ENCODE assay signal across 1 cellular context in the genomic region with DNA sequence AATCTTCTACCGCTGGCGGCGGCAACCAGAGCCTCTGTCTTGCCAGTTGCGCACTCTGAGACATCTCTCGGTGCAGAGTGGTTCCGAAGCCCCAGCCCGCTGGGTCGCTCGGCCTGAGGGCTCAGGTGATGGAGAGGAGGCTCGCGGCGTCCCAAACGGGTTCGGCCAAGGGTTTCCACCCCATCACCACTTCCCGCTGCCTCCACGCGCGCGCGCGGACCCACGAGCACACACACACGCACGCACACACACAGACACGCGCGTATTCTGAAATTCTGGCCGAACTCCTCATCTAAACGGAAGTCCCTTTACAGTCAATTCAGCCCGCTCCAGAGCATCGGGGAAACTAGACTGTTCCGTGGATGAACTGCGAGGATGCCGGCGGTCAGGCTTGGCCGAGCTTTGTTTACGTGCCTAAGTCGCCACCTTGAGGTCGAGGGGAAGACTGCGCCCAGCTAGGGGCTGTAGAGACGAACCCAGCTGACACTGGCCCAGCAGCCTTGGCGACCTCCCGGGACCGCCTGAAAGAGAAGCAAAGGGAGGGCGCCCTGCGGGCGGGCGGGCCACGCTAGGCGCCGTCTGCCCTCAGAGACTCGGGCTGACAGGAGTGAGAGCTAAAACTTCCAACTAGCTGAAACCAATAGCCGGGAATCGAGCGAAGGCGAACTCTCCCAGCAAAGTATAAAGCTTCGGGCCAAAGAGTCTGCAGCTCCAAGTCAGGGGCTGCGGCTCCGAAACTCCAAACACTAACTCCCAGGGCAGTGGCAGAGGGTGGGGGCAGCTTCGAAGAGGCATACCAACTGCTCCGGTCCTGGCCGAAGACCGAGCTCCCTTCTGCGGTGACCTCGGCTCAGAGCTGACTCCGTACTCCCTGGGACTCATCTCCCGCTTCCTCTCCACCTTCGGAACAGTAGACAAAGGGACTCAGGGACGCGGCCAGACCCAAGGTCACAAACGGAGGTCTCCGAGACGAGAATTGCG.
A peak's percentile ranks its signal among the peaks of the same experiment; 100 is the strongest.
TF ChIP-seq lines count a peak whose summit lies in the region.

No MANE protein-coding gene starts in this region.

TF ChIP-seq in HepG2, 621 proteins besides CTCF, POLR2A, EP300 and RAD21 (continued from another document and continues in another):
- TF ChIP-seq, protein P1, sequence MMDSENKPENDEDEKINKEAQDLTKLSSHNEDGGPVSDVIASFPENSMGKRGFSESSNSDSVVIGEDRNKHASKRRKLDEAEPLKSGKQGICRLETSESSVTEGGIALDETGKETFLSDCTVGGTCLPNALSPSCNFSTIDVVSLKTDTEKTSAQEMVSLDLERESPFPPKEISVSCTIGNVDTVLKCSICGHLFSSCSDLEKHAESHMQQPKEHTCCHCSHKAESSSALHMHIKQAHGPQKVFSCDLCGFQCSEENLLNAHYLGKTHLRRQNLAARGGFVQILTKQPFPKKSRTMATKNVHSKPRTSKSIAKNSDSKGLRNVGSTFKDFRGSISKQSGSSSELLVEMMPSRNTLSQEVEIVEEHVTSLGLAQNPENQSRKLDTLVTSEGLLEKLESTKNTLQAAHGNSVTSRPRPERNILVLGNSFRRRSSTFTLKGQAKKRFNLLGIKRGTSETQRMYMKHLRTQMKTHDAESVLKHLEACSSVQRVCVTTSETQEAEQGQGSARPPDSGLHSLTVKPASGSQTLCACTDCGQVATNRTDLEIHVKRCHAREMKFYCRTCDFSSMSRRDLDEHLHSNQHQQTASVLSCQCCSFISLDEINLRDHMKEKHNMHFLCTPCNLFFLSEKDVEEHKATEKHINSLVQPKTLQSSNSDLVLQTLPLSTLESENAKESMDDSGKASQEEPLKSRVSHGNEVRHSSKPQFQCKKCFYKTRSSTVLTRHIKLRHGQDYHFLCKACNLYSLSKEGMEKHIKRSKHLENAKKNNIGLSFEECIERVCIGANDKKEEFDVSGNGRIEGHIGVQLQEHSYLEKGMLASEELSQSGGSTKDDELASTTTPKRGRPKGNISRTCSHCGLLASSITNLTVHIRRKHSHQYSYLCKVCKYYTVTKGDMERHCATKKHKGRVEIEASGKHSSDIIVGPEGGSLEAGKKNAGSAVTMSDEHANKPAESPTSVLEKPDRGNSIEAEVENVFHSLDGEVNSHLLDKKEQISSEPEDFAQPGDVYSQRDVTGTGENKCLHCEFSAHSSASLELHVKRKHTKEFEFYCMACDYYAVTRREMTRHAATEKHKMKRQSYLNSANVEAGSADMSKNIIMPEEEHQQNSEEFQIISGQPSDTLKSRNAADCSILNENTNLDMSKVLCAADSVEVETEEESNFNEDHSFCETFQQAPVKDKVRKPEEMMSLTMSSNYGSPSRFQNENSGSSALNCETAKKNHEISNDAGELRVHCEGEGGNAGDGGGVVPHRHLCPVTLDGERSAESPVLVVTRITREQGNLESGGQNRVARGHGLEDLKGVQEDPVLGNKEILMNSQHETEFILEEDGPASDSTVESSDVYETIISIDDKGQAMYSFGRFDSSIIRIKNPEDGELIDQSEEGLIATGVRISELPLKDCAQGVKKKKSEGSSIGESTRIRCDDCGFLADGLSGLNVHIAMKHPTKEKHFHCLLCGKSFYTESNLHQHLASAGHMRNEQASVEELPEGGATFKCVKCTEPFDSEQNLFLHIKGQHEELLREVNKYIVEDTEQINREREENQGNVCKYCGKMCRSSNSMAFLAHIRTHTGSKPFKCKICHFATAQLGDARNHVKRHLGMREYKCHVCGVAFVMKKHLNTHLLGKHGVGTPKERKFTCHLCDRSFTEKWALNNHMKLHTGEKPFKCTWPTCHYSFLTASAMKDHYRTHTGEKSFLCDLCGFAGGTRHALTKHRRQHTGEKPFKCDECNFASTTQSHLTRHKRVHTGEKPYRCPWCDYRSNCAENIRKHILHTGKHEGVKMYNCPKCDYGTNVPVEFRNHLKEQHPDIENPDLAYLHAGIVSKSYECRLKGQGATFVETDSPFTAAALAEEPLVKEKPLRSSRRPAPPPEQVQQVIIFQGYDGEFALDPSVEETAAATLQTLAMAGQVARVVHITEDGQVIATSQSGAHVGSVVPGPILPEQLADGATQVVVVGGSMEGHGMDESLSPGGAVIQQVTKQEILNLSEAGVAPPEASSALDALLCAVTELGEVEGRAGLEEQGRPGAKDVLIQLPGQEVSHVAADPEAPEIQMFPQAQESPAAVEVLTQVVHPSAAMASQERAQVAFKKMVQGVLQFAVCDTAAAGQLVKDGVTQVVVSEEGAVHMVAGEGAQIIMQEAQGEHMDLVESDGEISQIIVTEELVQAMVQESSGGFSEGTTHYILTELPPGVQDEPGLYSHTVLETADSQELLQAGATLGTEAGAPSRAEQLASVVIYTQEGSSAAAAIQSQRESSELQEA (CRISPR knock-in tag; IDR thresholded peaks at IDR 0.05; ENCODE audit: not compliant biosample characterization): peak; percentile 28
- no peak for TF ChIP-seq REL (CRISPR knock-in tag; conservative IDR thresholded peaks at IDR 0.05)
- TF ChIP-seq ZNF841 (CRISPR knock-in tag; IDR thresholded peaks at IDR 0.05; ENCODE audit: borderline replicate concordance): no peak
- peak; percentile 48; the same call in 1 of the 2 replicates for TF ChIP-seq FOXJ3 (CRISPR knock-in tag; IDR thresholded peaks at IDR 0.05; ENCODE audit: borderline replicate concordance)
- TF ChIP-seq HOXA5 (CRISPR knock-in tag; IDR thresholded peaks at IDR 0.05): no peak
- no peak for TF ChIP-seq PCBP1 (IDR thresholded peaks at IDR 0.05; ENCODE audit: borderline replicate concordance, low read depth, low read length)
- TF ChIP-seq ARNT (IDR thresholded peaks at IDR 0.05): no peak
- no peak for TF ChIP-seq ZNF468 (CRISPR knock-in tag; IDR thresholded peaks at IDR 0.05)
- TF ChIP-seq ZNF556 (CRISPR knock-in tag; IDR thresholded peaks at IDR 0.05; ENCODE audit: borderline replicate concordance): peak; percentile 66; the same call in 1 of the 2 replicates
- TF ChIP-seq, protein P2, sequence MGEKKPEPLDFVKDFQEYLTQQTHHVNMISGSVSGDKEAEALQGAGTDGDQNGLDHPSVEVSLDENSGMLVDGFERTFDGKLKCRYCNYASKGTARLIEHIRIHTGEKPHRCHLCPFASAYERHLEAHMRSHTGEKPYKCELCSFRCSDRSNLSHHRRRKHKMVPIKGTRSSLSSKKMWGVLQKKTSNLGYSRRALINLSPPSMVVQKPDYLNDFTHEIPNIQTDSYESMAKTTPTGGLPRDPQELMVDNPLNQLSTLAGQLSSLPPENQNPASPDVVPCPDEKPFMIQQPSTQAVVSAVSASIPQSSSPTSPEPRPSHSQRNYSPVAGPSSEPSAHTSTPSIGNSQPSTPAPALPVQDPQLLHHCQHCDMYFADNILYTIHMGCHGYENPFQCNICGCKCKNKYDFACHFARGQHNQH (CRISPR knock-in tag; IDR thresholded peaks at IDR 0.05): peak; percentile 35; the same call in 1 of the 2 replicates
- no peak for TF ChIP-seq ZMYM2 (CRISPR knock-in tag; IDR thresholded peaks at IDR 0.05)
- no peak for TF ChIP-seq YEATS2 (CRISPR knock-in tag; IDR thresholded peaks at IDR 0.05; ENCODE audit: borderline replicate concordance)
- TF ChIP-seq RBM39 (IDR thresholded peaks at IDR 0.05; ENCODE audit: low read depth, low read length, poor library complexity, severe bottlenecking): peak; percentile 58
- TF ChIP-seq, protein P3, sequence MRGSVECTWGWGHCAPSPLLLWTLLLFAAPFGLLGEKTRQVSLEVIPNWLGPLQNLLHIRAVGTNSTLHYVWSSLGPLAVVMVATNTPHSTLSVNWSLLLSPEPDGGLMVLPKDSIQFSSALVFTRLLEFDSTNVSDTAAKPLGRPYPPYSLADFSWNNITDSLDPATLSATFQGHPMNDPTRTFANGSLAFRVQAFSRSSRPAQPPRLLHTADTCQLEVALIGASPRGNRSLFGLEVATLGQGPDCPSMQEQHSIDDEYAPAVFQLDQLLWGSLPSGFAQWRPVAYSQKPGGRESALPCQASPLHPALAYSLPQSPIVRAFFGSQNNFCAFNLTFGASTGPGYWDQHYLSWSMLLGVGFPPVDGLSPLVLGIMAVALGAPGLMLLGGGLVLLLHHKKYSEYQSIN (CRISPR knock-in tag; IDR thresholded peaks at IDR 0.05; ENCODE audit: borderline replicate concordance): no peak
- TF ChIP-seq HNRNPLL (IDR thresholded peaks at IDR 0.05; ENCODE audit: low read depth, low read length, poor library complexity, severe bottlenecking): peak; percentile 5
- no peak for TF ChIP-seq JUNB (CRISPR knock-in tag; IDR thresholded peaks at IDR 0.05; ENCODE audit: borderline replicate concordance)
- TF ChIP-seq GTF2F1 (IDR thresholded peaks at IDR 0.05; ENCODE audit: low read length): no peak
- 0 out of 2 replicates have a peak, but pooled peaks have one; percentile 22 for TF ChIP-seq ZNF136 (CRISPR knock-in tag; IDR thresholded peaks at IDR 0.05; ENCODE audit: low read depth)
- no peak for TF ChIP-seq ONECUT2 (CRISPR knock-in tag; IDR thresholded peaks at IDR 0.05)
- TF ChIP-seq MIER3 (CRISPR knock-in tag; IDR thresholded peaks at IDR 0.05; ENCODE audit: borderline replicate concordance): no peak
- TF ChIP-seq ZNF672 (CRISPR knock-in tag; IDR thresholded peaks at IDR 0.05): no peak
- no peak for TF ChIP-seq ZBTB42 (CRISPR knock-in tag; IDR thresholded peaks at IDR 0.05)
- TF ChIP-seq, protein P4, sequence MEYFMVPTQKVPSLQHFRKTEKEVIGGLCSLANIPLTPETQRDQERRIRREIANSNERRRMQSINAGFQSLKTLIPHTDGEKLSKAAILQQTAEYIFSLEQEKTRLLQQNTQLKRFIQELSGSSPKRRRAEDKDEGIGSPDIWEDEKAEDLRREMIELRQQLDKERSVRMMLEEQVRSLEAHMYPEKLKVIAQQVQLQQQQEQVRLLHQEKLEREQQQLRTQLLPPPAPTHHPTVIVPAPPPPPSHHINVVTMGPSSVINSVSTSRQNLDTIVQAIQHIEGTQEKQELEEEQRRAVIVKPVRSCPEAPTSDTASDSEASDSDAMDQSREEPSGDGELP (IDR thresholded peaks at IDR 0.05; ENCODE audit: borderline replicate concordance, low read depth): peak; percentile 75; the same call in 1 of the 2 replicates
- TF ChIP-seq DNMT1 (CRISPR knock-in tag; IDR thresholded peaks at IDR 0.05): no peak
- no peak for TF ChIP-seq TCF7L2 (IDR thresholded peaks at IDR 0.05; ENCODE audit: low read depth, low read length)
- TF ChIP-seq GABPB1 (CRISPR knock-in tag; IDR thresholded peaks at IDR 0.05): peak; percentile 31; the same call in 1 of the 2 replicates
- no peak for TF ChIP-seq NFE2L1 (CRISPR knock-in tag; IDR thresholded peaks at IDR 0.05; ENCODE audit: borderline replicate concordance)
- TF ChIP-seq ZNF782 (CRISPR knock-in tag; IDR thresholded peaks at IDR 0.05; ENCODE audit: borderline replicate concordance): no peak
- TF ChIP-seq ZSCAN31 (CRISPR knock-in tag; IDR thresholded peaks at IDR 0.05; ENCODE audit: low read depth): no peak
- TF ChIP-seq, protein P5, sequence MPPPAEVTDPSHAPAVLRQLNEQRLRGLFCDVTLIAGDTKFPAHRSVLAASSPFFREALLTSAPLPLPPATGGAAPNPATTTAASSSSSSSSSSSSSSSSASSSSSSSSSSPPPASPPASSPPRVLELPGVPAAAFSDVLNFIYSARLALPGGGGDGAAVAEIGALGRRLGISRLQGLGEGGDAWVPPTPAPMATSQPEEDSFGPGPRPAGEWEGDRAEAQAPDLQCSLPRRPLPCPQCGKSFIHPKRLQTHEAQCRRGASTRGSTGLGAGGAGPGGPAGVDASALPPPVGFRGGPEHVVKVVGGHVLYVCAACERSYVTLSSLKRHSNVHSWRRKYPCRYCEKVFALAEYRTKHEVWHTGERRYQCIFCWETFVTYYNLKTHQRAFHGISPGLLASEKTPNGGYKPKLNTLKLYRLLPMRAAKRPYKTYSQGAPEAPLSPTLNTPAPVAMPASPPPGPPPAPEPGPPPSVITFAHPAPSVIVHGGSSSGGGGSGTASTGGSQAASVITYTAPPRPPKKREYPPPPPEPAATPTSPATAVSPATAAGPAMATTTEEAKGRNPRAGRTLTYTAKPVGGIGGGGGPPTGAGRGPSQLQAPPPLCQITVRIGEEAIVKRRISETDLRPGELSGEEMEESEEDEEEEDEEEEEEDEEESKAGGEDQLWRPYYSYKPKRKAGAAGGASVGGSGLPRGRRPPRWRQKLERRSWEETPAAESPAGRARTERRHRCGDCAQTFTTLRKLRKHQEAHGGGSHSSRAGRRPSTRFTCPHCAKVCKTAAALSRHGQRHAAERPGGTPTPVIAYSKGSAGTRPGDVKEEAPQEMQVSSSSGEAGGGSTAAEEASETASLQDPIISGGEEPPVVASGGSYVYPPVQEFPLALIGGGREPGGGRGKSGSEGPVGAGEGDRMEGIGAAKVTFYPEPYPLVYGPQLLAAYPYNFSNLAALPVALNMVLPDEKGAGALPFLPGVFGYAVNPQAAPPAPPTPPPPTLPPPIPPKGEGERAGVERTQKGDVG (CRISPR knock-in tag; IDR thresholded peaks at IDR 0.05; ENCODE audit: borderline replicate concordance): 0 out of 2 replicates have a peak, but pooled peaks have one; percentile 14
- TF ChIP-seq ZNF484 (CRISPR knock-in tag; IDR thresholded peaks at IDR 0.05; ENCODE audit: borderline replicate concordance, low read depth): no peak
- no peak for TF ChIP-seq NR2F1 (CRISPR knock-in tag; IDR thresholded peaks at IDR 0.05)
- TF ChIP-seq IKZF1 (IDR thresholded peaks at IDR 0.05): no peak
- TF ChIP-seq SMARCE1 (IDR thresholded peaks at IDR 0.05; ENCODE audit: borderline replicate concordance): no peak
- no peak for TF ChIP-seq ZFP90 (CRISPR knock-in tag; IDR thresholded peaks at IDR 0.05; ENCODE audit: borderline replicate concordance)
- TF ChIP-seq PPARG (CRISPR knock-in tag; conservative IDR thresholded peaks at IDR 0.05): no peak
- no peak for TF ChIP-seq ZNF24 (IDR thresholded peaks at IDR 0.05)
- no peak for TF ChIP-seq ZNF775 (CRISPR knock-in tag; IDR thresholded peaks at IDR 0.05; ENCODE audit: borderline replicate concordance)
- TF ChIP-seq, protein P6, sequence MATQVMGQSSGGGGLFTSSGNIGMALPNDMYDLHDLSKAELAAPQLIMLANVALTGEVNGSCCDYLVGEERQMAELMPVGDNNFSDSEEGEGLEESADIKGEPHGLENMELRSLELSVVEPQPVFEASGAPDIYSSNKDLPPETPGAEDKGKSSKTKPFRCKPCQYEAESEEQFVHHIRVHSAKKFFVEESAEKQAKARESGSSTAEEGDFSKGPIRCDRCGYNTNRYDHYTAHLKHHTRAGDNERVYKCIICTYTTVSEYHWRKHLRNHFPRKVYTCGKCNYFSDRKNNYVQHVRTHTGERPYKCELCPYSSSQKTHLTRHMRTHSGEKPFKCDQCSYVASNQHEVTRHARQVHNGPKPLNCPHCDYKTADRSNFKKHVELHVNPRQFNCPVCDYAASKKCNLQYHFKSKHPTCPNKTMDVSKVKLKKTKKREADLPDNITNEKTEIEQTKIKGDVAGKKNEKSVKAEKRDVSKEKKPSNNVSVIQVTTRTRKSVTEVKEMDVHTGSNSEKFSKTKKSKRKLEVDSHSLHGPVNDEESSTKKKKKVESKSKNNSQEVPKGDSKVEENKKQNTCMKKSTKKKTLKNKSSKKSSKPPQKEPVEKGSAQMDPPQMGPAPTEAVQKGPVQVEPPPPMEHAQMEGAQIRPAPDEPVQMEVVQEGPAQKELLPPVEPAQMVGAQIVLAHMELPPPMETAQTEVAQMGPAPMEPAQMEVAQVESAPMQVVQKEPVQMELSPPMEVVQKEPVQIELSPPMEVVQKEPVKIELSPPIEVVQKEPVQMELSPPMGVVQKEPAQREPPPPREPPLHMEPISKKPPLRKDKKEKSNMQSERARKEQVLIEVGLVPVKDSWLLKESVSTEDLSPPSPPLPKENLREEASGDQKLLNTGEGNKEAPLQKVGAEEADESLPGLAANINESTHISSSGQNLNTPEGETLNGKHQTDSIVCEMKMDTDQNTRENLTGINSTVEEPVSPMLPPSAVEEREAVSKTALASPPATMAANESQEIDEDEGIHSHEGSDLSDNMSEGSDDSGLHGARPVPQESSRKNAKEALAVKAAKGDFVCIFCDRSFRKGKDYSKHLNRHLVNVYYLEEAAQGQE (IDR thresholded peaks at IDR 0.05; ENCODE audit: borderline replicate concordance in 1 of 2, low read depth in 1 of 2, low read length in 2 of 2): no peak
- peak; percentile 72 for TF ChIP-seq ZNF263 (CRISPR knock-in tag; IDR thresholded peaks at IDR 0.05)
- no peak for TF ChIP-seq CAMTA2 (CRISPR knock-in tag; IDR thresholded peaks at IDR 0.05; ENCODE audit: borderline replicate concordance)
- TF ChIP-seq ZNF335 (CRISPR knock-in tag; IDR thresholded peaks at IDR 0.05): no peak
- TF ChIP-seq ERF (CRISPR knock-in tag; IDR thresholded peaks at IDR 0.05): 0 out of 2 replicates have a peak, but pooled peaks have one; percentile 32
